In the genomic region with DNA sequence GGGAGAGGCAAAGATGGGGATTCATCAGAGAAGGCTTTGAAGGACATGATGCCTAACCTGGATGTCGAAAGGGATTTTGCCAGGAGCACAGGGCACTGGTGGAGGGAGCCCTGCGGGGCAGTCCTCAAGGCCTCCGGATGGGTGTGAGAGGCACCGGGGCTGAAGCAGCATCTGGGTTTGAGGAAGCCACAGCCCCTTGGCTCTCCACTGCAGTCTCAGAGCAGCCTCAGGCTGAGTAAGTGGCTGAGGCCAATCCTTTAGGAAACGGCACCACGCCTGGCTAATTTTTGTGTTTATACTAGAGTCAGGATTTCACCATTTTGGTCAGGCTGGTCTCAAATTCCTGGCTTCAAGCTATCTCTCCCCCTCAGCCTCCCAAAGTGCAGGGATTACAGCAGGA, we compare ENCODE assay signal across 1 cellular context.
A peak's percentile ranks its signal among the peaks of the same experiment; 100 is the strongest.
TF ChIP-seq lines count a peak whose summit lies in the region.

No MANE protein-coding gene starts in this region.

TF ChIP-seq in HEK293, 187 proteins besides CTCF, POLR2A, EP300 and RAD21:
- TF ChIP-seq ZBTB49 (tag by site-specific recombination; IDR thresholded peaks at IDR 0.05; ENCODE audit: low read depth) = peak; percentile 80
- TF ChIP-seq PATZ1 (tag by site-specific recombination; IDR thresholded peaks at IDR 0.05) = no peak
TF ChIP-seq in HEK293: peak in this region for 1.
